In genomic region chr6:158409451-158409850, GRCh38 we compare ENCODE assay signal across 10 cellular contexts.
DNase-seq lines count a peak whose midpoint lies in the region; ATAC-seq and TF ChIP-seq lines count a peak whose summit lies in the region.
"Had no signal": no experiment of that assay in that cellular context is flagged by ENCODE, and none has a peak within 500 bp of the region (broad histone marks: within the 10 kb centered on the region; RNA-seq: fewer than 3 reads in every experiment).

No MANE protein-coding gene starts in this region.

- peaks cover 2% of the 10 kb centered on the region for H3K79me1 ChIP-seq in mesendoderm (ENCODE audit: low read length)

- peaks cover 12% of the 10 kb centered on the region for H3K9me3 Mint-ChIP-seq in chondrocyte (ENCODE audit: low read depth)
- H3K9me3 Mint-ChIP-seq: activated T-helper 1 cell treated with anti-CD3 and anti-CD28 coated beads, Interleukin-12 subunit alpha, Interleukin-12 subunit beta, Interleukin-2, Interleukin-4 antibody, amounts not matched to agents 30 ng/mL and 10 ng/mL and 1 ng/mL, durations not matched to agents 14 hours and 24 hours and 36 hours had no signal

- POLR2A ChIA-PET in BJ (lab: Charles Lee): interaction anchor here (0.6 kb wide), 1 partner anchor 71 kb away, joined by 3 read pairs; no protein-coding TSS in a partner anchor

- H3K4me3 ChIP-seq in BJ (ENCODE audit: low read depth, low read length): no peak overlapping the region
- no peak overlapping the region for H3K4me3 ChIP-seq in mesendoderm (ENCODE audit: low read length)

- peak overlapping the region; percentile 30 for H3K27ac Mint-ChIP-seq in chondrocyte (ENCODE audit: unreplicated experiment)
- H3K27ac Mint-ChIP-seq: activated T-helper 1 cell treated with anti-CD3 and anti-CD28 coated beads, Interleukin-12 subunit alpha, Interleukin-12 subunit beta, Interleukin-2, Interleukin-4 antibody, amounts not matched to agents 30 ng/mL and 10 ng/mL and 1 ng/mL, durations not matched to agents 14 hours and 24 hours and 36 hours had no signal

- no peak overlapping the region for H2AK5ac ChIP-seq in mesendoderm (ENCODE audit: low read length)

- H3K79me2 ChIP-seq in mesendoderm (ENCODE audit: control insufficient read depth, insufficient read depth, low read length): no peaks in the 10 kb centered on the region

- no peak overlapping the region for H3K23ac ChIP-seq in mesendoderm (ENCODE audit: low read length)

- no peak overlapping the region for H3K4me3 Mint-ChIP-seq in chondrocyte (ENCODE audit: unreplicated experiment)
- H3K4me3 Mint-ChIP-seq: activated T-helper 1 cell treated with anti-CD3 and anti-CD28 coated beads, Interleukin-12 subunit alpha, Interleukin-12 subunit beta, Interleukin-2, Interleukin-4 antibody, amounts not matched to agents 30 ng/mL and 10 ng/mL and 1 ng/mL, durations not matched to agents 14 hours and 24 hours and 36 hours had no signal

- H2BK15ac ChIP-seq in mesendoderm (replicated peaks; ENCODE audit: low read depth): no peak overlapping the region

- peaks cover 62% of the 10 kb centered on the region for H3K4me1 Mint-ChIP-seq in chondrocyte (ENCODE audit: low read depth)

- WGBS in mesendoderm (ENCODE audit: extremely low coverage, insufficient coverage, low lambda C conversion rate): no CpG with 5 or more reads among the region's 3 CpGs

- DNase-seq in BJ (ENCODE audit: low read depth) (peak; percentile 9), NCI-H226 (peak; percentile 52), chondrocyte (ENCODE audit: low spot score) (no peak), mesendoderm (peak; percentile 11), DMS153 treated with DMSO at 0.1 percent for 48 hours (lab: John Stamatoyannopoulos, UW; ENCODE audit: unreplicated experiment) (no peak), NCI-H2196 treated with DMSO at 0.1 percent for 48 hours (lab: John Stamatoyannopoulos, UW; ENCODE audit: unreplicated experiment) (no peak)
- DNase-seq: NCI-H2227 treated with DMSO at 0.1 percent for 48 hours had no signal

- H3K9ac ChIP-seq in mesendoderm (ENCODE audit: low read length): no peak overlapping the region

- H3K27ac ChIP-seq in mesendoderm (ENCODE audit: low read depth, low read length): no peak overlapping the region

- H4K5ac ChIP-seq in mesendoderm (ENCODE audit: low read length): no peak overlapping the region

- H3K36me3 ChIP-seq in BJ (ENCODE audit: control insufficient read depth, insufficient read depth, low read length): no peaks in the 10 kb centered on the region; the same call in 1 of the 2 replicates
- no peaks in the 10 kb centered on the region for H3K36me3 ChIP-seq in mesendoderm (ENCODE audit: control insufficient read depth, insufficient read depth, low read length)

- H3K27me3 ChIP-seq in BJ (ENCODE audit: control insufficient read depth, insufficient read depth, low read length): no peaks in the 10 kb centered on the region
- no peaks in the 10 kb centered on the region for H3K27me3 ChIP-seq in mesendoderm (ENCODE audit: insufficient read depth, low read length, poor library complexity)

- H2BK5ac ChIP-seq in mesendoderm (ENCODE audit: low read length): no peak overlapping the region

- no peak overlapping the region for H3K56ac ChIP-seq in mesendoderm (ENCODE audit: low read length)

- ATAC-seq in HG02852 (IDR thresholded peaks at IDR 0.05; ENCODE audit: unreplicated experiment): no peak
- ATAC-seq in HG02798 (IDR thresholded peaks at IDR 0.05; ENCODE audit: poor library complexity, unreplicated experiment): no peak

- H2BK120ac ChIP-seq in mesendoderm (ENCODE audit: low read depth, low read length): no peak overlapping the region

- no peaks in the 10 kb centered on the region for H3K27me3 Mint-ChIP-seq in chondrocyte (ENCODE audit: low read depth)

- no peak for TF ChIP-seq CTCF in BJ (IDR thresholded peaks at IDR 0.05; ENCODE audit: insufficient read depth, low read depth, low read length)
- TF ChIP-seq CTCF in chondrocyte (IDR thresholded peaks at IDR 0.05): no peak

- no peaks in the 10 kb centered on the region for H3K4me1 ChIP-seq in mesendoderm (ENCODE audit: control insufficient read depth, low read depth, low read length)

- H3K4ac ChIP-seq in mesendoderm (ENCODE audit: low read depth, low read length): no peak overlapping the region

- CTCF ChIA-PET in BJ (lab: Yijun Ruan, JAX): interaction anchor here (1.0 to 1.3 kb wide), 2 partner anchors 10 to 110 kb away, joined by 5 read pairs; no protein-coding TSS in a partner anchor

- H4K8ac ChIP-seq in mesendoderm (ENCODE audit: low read depth, low read length): no peak overlapping the region

- H3K36me3 Mint-ChIP-seq in chondrocyte (ENCODE audit: low read depth): peaks cover 9% of the 10 kb centered on the region

- no peak overlapping the region for H3K4me2 ChIP-seq in mesendoderm (ENCODE audit: low read length)

- H3K18ac ChIP-seq in mesendoderm (ENCODE audit: low read length): no peak overlapping the region

Comparison
In these comparisons a context has a peak if more than half of its experiments do, and no peak if none do; other contexts are left out.
1. DNase-seq: peak in BJ (single experiment), NCI-H226 (single experiment) and mesendoderm (single experiment); none in chondrocyte (single experiment), DMS153 treated with DMSO at 0.1 percent for 48 hours (single experiment) and NCI-H2196 treated with DMSO at 0.1 percent for 48 hours (single experiment).